ENCODE assay signal across 25 cellular contexts in genomic region chr9:106877345-106877744, GRCh38. TPM values are rescaled to one million over a fixed set of nuclear protein-coding genes. Genes with fewer than 3 reads are reported as not detected.
"Had no signal": no experiment of that assay in that cellular context is flagged by ENCODE, and none has a peak within 500 bp of the region (broad histone marks: within the 10 kb centered on the region; RNA-seq: fewer than 3 reads in every experiment).

No MANE protein-coding gene starts in this region.

- H3K4me1 Mint-ChIP-seq: activated B cell treated with CpG ODN at 0.5 μM for 24 hours; activated CD4-positive, alpha-beta T cell treated with anti-CD3 and anti-CD28 coated beads for 36 hours; naive thymus-derived CD4-positive, alpha-beta T cell; stimulated activated naive B cell treated with anti-CD40 and anti-IgM and Interleukin-4, amounts not matched to agents 10 μg/mL and 1 μg/mL and 100 μg/mL, for 72 hours had no signal

- H3K4me3 ChIP-seq: breast epithelium, colonic mucosa, dorsolateral prefrontal cortex, esophagus squamous epithelium, heart left ventricle, vagina had no signal

- DNase-seq: activated B cell treated with CpG ODN at 0.5 μM for 24 hours; activated CD4-positive, alpha-beta T cell treated with anti-CD3 and anti-CD28 coated beads for 36 hours; activated CD4-positive, alpha-beta T cell treated with anti-CD3 and anti-CD28 coated beads, Interleukin-2, amount 50 U/mL, for 4 hours; activated CD8-positive, alpha-beta memory T cell treated with anti-CD3 and anti-CD28 coated beads, Interleukin-2, amount 50 U/mL, for 48 hours; activated naive CD4-positive, alpha-beta T cell; activated T-cell treated with anti-CD3 and anti-CD28 coated beads, Interleukin-2, amount 50 U/mL, for 4 hours; colonic mucosa; dorsolateral prefrontal cortex; effector memory CD8-positive, alpha-beta T cell; esophagus squamous epithelium; heart left ventricle; kidney; naive thymus-derived CD4-positive, alpha-beta T cell; small intestine; stimulated activated CD4-positive, alpha-beta T cell treated with anti-CD3 and anti-CD28 coated beads, Interleukin-2, amount 100 ng/mL, for 48 hours; stimulated activated CD8-positive, alpha-beta memory T cell treated with anti-CD3 and anti-CD28 coated beads, Interleukin-4, amount 100 ng/mL, for 48 hours; stimulated activated naive B cell treated with anti-CD40 and anti-IgM and Interleukin-4, amounts not matched to agents 10 μg/mL and 1 μg/mL and 100 μg/mL, for 72 hours; T-helper 9 cell had no signal

- FAIRE-seq: endothelial cell of umbilical vein, kidney, small intestine had no signal

- H3K36me3 ChIP-seq: breast epithelium, colonic mucosa, esophagus squamous epithelium, heart left ventricle, vagina had no signal

- H3K27me3 ChIP-seq: breast epithelium, colonic mucosa, dorsolateral prefrontal cortex, esophagus squamous epithelium, heart left ventricle, vagina had no signal

- H3K9me3 Mint-ChIP-seq: activated B cell treated with CpG ODN at 0.5 μM for 24 hours; activated T-cell treated with anti-CD3 and anti-CD28 coated beads, Interleukin-2, amount 50 U/mL, for 4 hours; activated T-helper 2 cell treated with anti-CD3 and anti-CD28 coated beads, Interferon-gamma antibody, Interleukin-2, Interleukin-4, amounts not matched to agents 10 μg/mL and 5 μg/mL and 100 μg/mL, durations not matched to agents 14 hours and 24 hours and 36 hours; stimulated activated naive B cell treated with anti-CD40 and anti-IgM and Interleukin-4, amounts not matched to agents 10 μg/mL and 1 μg/mL and 100 μg/mL, for 72 hours; type B pancreatic cell had no signal

- H3K4me1 ChIP-seq: colonic mucosa had no signal

- H3K27ac ChIP-seq: colonic mucosa had no signal

- H3K36me3 Mint-ChIP-seq: activated naive CD8-positive, alpha-beta T cell; stimulated activated naive B cell treated with anti-CD40 and anti-IgM and Interleukin-4, amounts not matched to agents 10 μg/mL and 1 μg/mL and 100 μg/mL, for 72 hours had no signal

- H3K4me3 Mint-ChIP-seq: activated B cell treated with CpG ODN at 0.5 μM for 24 hours; activated CD4-positive, alpha-beta T cell treated with anti-CD3 and anti-CD28 coated beads for 36 hours; activated naive CD8-positive, alpha-beta T cell; activated T-cell treated with anti-CD3 and anti-CD28 coated beads, Interleukin-2, amount 50 U/mL, for 4 hours; effector memory CD8-positive, alpha-beta T cell; naive thymus-derived CD4-positive, alpha-beta T cell; stimulated activated naive B cell treated with anti-CD40 and anti-IgM and Interleukin-4, amounts not matched to agents 10 μg/mL and 1 μg/mL and 100 μg/mL, for 72 hours; type B pancreatic cell had no signal

- ATAC-seq: activated CD4-positive, alpha-beta T cell treated with anti-CD3 and anti-CD28 coated beads for 36 hours; activated T-cell treated with anti-CD3 and anti-CD28 coated beads, Interleukin-2, amount 50 U/mL, for 4 hours; effector memory CD8-positive, alpha-beta T cell; heart left ventricle; naive thymus-derived CD4-positive, alpha-beta T cell; stimulated activated naive B cell treated with anti-CD40 and anti-IgM and Interleukin-4, amounts not matched to agents 10 μg/mL and 1 μg/mL and 100 μg/mL, for 72 hours had no signal

- H3K9me3 ChIP-seq: breast epithelium, colonic mucosa, esophagus squamous epithelium, heart left ventricle, vagina had no signal

- H3K27me3 Mint-ChIP-seq: activated CD4-positive, alpha-beta T cell treated with anti-CD3 and anti-CD28 coated beads for 36 hours; activated naive CD8-positive, alpha-beta T cell; effector memory CD8-positive, alpha-beta T cell; progenitor cell of endocrine pancreas; type B pancreatic cell had no signal

- H3K27ac Mint-ChIP-seq: activated B cell treated with CpG ODN at 0.5 μM for 24 hours; activated CD4-positive, alpha-beta T cell treated with anti-CD3 and anti-CD28 coated beads for 36 hours; activated naive CD8-positive, alpha-beta T cell; activated T-helper 2 cell treated with anti-CD3 and anti-CD28 coated beads, Interferon-gamma antibody, Interleukin-2, Interleukin-4, amounts not matched to agents 10 μg/mL and 5 μg/mL and 100 μg/mL, durations not matched to agents 14 hours and 24 hours and 36 hours; effector memory CD8-positive, alpha-beta T cell; naive thymus-derived CD4-positive, alpha-beta T cell; stimulated activated naive B cell treated with anti-CD40 and anti-IgM and Interleukin-4, amounts not matched to agents 10 μg/mL and 1 μg/mL and 100 μg/mL, for 72 hours had no signal

RNA-seq across cellular contexts. Expression of gene ZNF462, which starts 14.4 kb away (rescaled TPM):
- total RNA-seq: activated B cell treated with CpG ODN at 0.5 μM for 24 hours had no signal
